17 cellular contexts compared by ENCODE assay signal in genomic region chr4:120730777-120731320, GRCh38.
"Had no signal": no experiment of that assay in that cellular context is flagged by ENCODE, and none has a peak within 500 bp of the region (broad histone marks: within the 10 kb centered on the region; RNA-seq: fewer than 3 reads in every experiment).

No MANE protein-coding gene starts in this region.

- ATAC-seq: activated CD8-positive, alpha-beta T cell treated with anti-CD3 and anti-CD28 coated beads for 36 hours; activated T-cell treated with anti-CD3 and anti-CD28 coated beads, Interleukin-2, amount 50 U/mL, for 4 hours; naive thymus-derived CD4-positive, alpha-beta T cell had no signal

- H3K36me3 ChIP-seq: tibial artery, vagina, WERI-Rb-1 had no signal

- H3K4me1 ChIP-seq: tibial artery, vagina had no signal

- H3K4me3 ChIP-seq: skin epidermis, tibial artery, vagina had no signal

- H3K9me3 ChIP-seq: neutrophil, tibial artery, vagina had no signal

- H3K27ac ChIP-seq: neutrophil, skin epidermis, tibial artery, vagina, WERI-Rb-1 had no signal

- DNase-seq: activated CD4-positive, alpha-beta T cell treated with anti-CD3 and anti-CD28 coated beads for 4 hours; activated CD8-positive, alpha-beta T cell treated with anti-CD3 and anti-CD28 coated beads for 36 hours; activated effector memory CD4-positive, alpha-beta T cell treated with Interleukin-2 at 50 U/mL for 16 hours; activated naive CD4-positive, alpha-beta T cell treated with anti-CD3 and anti-CD28 coated beads, Interleukin-2, amount 50 U/mL, for 16 hours; activated T-cell treated with anti-CD3 and anti-CD28 coated beads, Interleukin-2, amount 50 U/mL, for 4 hours; head of caudate nucleus; left cardiac atrium; mammary epithelial cell; naive thymus-derived CD4-positive, alpha-beta T cell; right cardiac atrium; stimulated activated CD4-positive, alpha-beta T cell treated with anti-CD3 and anti-CD28 coated beads, Interleukin-4, amount 100 ng/mL, for 24 hours; stimulated activated naive CD4-positive, alpha-beta T cell; tibial artery; WERI-Rb-1 had no signal

- H3K27me3 ChIP-seq: neutrophil, tibial artery, vagina had no signal
